8 cellular contexts compared by ENCODE assay signal in the genomic region with DNA sequence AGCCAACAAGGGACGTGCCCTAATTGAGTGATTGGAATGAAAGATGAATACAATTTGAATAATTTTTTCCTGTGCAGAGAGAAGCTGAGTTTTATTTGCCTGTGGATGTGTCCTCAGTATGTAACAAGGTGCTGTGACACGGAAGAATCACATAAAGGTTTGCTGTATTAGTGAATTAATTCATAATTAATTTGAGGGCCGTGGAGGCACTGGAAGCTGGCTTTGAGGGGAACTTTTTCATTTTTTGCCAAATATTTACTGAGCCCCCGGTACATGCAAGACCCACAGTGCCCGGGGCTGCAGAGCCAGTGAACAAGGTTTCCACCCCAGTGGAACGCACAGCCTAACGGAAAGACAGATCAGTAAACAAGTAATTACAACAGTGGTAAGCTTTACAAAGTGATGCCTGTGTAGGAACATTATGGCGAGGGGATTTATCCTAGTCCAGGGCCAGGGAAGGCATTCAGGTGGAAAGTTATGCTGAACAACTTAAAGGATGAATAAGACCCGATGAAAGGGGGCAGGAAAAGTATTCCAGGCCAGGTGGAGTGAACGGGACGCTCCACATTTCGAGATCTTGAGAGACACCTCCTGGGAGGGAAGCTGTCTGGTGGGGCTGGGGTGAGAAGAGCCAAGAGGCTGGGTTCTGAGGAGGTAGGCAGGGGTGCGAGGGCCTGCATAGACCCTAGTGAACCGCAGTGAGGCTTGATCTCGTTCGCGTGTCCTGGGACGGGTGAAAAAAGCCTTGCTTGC. TPM values are rescaled to one million over a fixed set of nuclear protein-coding genes. Genes with fewer than 3 reads are reported as not detected.
DNase-seq lines count a peak whose midpoint lies in the region; ATAC-seq and TF ChIP-seq lines count a peak whose summit lies in the region.

No MANE protein-coding gene starts in this region.

- no peaks in the 10 kb centered on the region for H3K36me3 Mint-ChIP-seq in progenitor cell of endocrine pancreas (ENCODE audit: insufficient read depth)

- H3K4me1 ChIP-seq in RWPE2 (ENCODE audit: insufficient read depth, poor library complexity, severe bottlenecking), result peaks cover 32% of the 10 kb centered on the region

- ATAC-seq in RWPE2 (ENCODE audit: low read depth), result no peak
- ATAC-seq in esophagus mucosa, result peak; percentile 1
- no peak for ATAC-seq in HG03342 (IDR thresholded peaks at IDR 0.05; ENCODE audit: unreplicated experiment)

- peak overlapping the region; percentile 57 for H3K27ac Mint-ChIP-seq in progenitor cell of endocrine pancreas

- H3K36me3 ChIP-seq in RWPE2 (ENCODE audit: low read depth), result peaks cover 24% of the 10 kb centered on the region

- peaks cover 22% of the 10 kb centered on the region for H3K4me1 Mint-ChIP-seq in progenitor cell of endocrine pancreas (ENCODE audit: low read depth)

- no peaks in the 10 kb centered on the region for H3K9me3 Mint-ChIP-seq in progenitor cell of endocrine pancreas (ENCODE audit: low read depth)

- peak overlapping the region; percentile 97 for H3K27ac ChIP-seq in RWPE2 (ENCODE audit: poor library complexity, severe bottlenecking)

- H3K4me3 Mint-ChIP-seq in progenitor cell of endocrine pancreas (ENCODE audit: low read depth), result peak overlapping the region; percentile 78

- no peak for DNase-seq in GM12864 (ENCODE audit: low read depth)
- DNase-seq in RWPE2 (ENCODE audit: low spot score), result no peak
- DNase-seq in progenitor cell of endocrine pancreas (ENCODE audit: low spot score, unreplicated experiment), result no peak
- no peak for DNase-seq in NK-92 (lab: John Stamatoyannopoulos, UW; ENCODE audit: unreplicated experiment)
- no peak for DNase-seq in NCI-H1694 treated with DMSO at 0.1 percent for 48 hours (lab: John Stamatoyannopoulos, UW)
- no peak for DNase-seq in NCI-H510A (lab: John Stamatoyannopoulos, UW)

- H3K27me3 ChIP-seq in RWPE2 (ENCODE audit: insufficient read depth, poor library complexity, severe bottlenecking), result no peaks in the 10 kb centered on the region

- peaks cover 34% of the 10 kb centered on the region for H3K27me3 Mint-ChIP-seq in progenitor cell of endocrine pancreas

- H3K4me3 ChIP-seq in GM12864 (ENCODE audit: low read depth, low read length) (peak overlapping the region; percentile 52), RWPE2 (ENCODE audit: severe bottlenecking) (peak overlapping the region; percentile 92)

- TF ChIP-seq CTCF in GM12864 (IDR thresholded peaks at IDR 0.05; ENCODE audit: low read depth, low read length, missing control alignments) (no peak), RWPE2 (IDR thresholded peaks at IDR 0.05; ENCODE audit: poor library complexity, severe bottlenecking) (no peak), progenitor cell of endocrine pancreas (IDR thresholded peaks at IDR 0.05; ENCODE audit: unreplicated experiment) (no peak)

- no peaks in the 10 kb centered on the region for H3K9me3 ChIP-seq in RWPE2 (ENCODE audit: severe bottlenecking)

RNA-seq across cellular contexts. Expression of a gene that starts 0.8 kb away (rescaled TPM):
- total RNA-seq in esophagus mucosa, result 73.5 TPM
- total RNA-seq in progenitor cell of endocrine pancreas, result 193 and 196 TPM in 2 replicates
